In the genomic region with DNA sequence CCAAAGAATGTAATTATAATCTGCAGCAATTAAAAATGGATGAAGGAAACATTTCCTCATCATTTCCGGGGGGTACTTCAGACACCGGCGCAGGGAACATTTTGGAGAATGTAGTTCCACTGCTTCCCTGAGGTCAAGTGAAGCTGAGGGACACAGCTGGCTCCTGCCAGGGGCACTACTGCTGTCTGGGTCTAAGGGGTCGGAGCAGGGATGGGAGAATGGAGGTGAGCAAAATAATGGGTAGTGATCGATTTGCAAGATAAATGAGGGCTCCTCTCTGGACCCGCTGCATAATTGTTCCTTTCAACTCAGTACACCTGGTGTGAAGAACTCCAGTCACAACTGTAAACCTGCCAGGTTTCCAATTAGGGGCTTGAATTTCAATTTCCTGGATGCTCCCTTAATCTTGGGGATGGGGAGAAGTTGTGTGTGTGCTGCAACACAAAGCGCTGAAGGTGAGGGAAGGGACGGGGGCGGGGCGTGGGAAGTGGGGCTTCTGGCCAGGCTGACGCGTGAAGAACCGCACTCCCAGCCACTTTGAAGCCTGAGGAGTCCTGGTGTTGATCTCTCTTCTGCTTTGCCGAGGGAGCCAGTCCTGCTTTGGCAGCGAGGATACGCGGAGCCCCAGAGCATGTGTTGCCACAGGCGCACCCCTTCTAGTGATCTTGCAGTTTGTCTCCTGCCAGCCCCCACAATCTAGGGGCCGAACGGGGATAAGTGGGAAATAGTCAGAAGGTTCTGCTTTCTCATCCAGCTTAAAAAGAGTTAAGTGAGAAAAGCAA, we compare ENCODE assay signal across 1 cellular context.
TF ChIP-seq lines count a peak whose summit lies in the region.

No MANE protein-coding gene starts in this region.

TF ChIP-seq in H1, 55 proteins besides CTCF, POLR2A, EP300 and RAD21:
- TF ChIP-seq, protein P1, sequence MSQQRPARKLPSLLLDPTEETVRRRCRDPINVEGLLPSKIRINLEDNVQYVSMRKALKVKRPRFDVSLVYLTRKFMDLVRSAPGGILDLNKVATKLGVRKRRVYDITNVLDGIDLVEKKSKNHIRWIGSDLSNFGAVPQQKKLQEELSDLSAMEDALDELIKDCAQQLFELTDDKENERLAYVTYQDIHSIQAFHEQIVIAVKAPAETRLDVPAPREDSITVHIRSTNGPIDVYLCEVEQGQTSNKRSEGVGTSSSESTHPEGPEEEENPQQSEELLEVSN (IDR thresholded peaks at IDR 0.05) = peak; percentile 49; the same call in 1 of the 2 replicates
- TF ChIP-seq CHD2 (IDR thresholded peaks at IDR 0.05; ENCODE audit: low read length) (no peak), SP2 (IDR thresholded peaks at IDR 0.05; ENCODE audit: low read length) (no peak), CBX8 (IDR thresholded peaks at IDR 0.05; ENCODE audit: borderline replicate concordance, low read depth, low read length) (no peak), ASH2L (IDR thresholded peaks at IDR 0.05; ENCODE audit: low read length) (peak; percentile 43), HDAC2 (IDR thresholded peaks at IDR 0.05; ENCODE audit: borderline replicate concordance in 1 of 2, low read depth in 2 of 2, low read length in 2 of 2) (no peak), RBBP5 (IDR thresholded peaks at IDR 0.05; ENCODE audit: borderline replicate concordance, low read depth, low read length) (no peak), TCF12 (IDR thresholded peaks at IDR 0.05; ENCODE audit: low read depth, low read length) (peak; percentile 39; the same call in 1 of the 2 replicates), NANOG (IDR thresholded peaks at IDR 0.05; ENCODE audit: insufficient read depth, low read depth, low read length, poor library complexity, severe bottlenecking) (peak; percentile 14), EZH2 (IDR thresholded peaks at IDR 0.05; ENCODE audit: low read depth, low read length, severe bottlenecking) (no peak), JUN (IDR thresholded peaks at IDR 0.05; ENCODE audit: low read depth, low read length) (no peak)
- TF ChIP-seq, protein P2, sequence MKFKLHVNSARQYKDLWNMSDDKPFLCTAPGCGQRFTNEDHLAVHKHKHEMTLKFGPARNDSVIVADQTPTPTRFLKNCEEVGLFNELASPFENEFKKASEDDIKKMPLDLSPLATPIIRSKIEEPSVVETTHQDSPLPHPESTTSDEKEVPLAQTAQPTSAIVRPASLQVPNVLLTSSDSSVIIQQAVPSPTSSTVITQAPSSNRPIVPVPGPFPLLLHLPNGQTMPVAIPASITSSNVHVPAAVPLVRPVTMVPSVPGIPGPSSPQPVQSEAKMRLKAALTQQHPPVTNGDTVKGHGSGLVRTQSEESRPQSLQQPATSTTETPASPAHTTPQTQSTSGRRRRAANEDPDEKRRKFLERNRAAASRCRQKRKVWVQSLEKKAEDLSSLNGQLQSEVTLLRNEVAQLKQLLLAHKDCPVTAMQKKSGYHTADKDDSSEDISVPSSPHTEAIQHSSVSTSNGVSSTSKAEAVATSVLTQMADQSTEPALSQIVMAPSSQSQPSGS (IDR thresholded peaks at IDR 0.05; ENCODE audit: low read length) = no peak
- TF ChIP-seq, protein P3, sequence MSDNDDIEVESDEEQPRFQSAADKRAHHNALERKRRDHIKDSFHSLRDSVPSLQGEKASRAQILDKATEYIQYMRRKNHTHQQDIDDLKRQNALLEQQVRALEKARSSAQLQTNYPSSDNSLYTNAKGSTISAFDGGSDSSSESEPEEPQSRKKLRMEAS (IDR thresholded peaks at IDR 0.05) = 0 out of 2 replicates have a peak, but pooled peaks have one; percentile 22
TF ChIP-seq in H1: peak in this region for 5.
